1 cellular context compared by ENCODE assay signal in the genomic region with DNA sequence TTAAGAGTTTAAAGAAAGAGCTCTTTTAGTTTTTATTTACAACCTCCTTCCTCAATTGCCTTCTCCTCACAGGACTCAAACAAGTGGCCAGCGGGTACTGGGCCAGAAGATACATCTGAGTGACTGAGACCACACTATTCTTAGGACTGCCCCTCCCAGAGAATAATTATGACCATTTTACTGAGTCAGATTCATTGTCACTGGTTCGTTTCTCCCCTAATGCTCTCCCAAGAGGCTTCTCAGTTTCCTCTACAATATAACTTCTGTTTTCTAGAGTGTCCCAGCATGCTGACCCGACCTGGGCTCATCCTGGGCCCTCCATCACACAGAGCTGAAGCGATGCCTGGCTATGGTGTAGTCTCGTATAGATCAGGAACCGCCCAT.
TF ChIP-seq lines count a peak whose summit lies in the region.

No MANE protein-coding gene starts in this region.

TF ChIP-seq in H1, 55 proteins besides CTCF, POLR2A, EP300 and RAD21:
- TF ChIP-seq, protein P1, sequence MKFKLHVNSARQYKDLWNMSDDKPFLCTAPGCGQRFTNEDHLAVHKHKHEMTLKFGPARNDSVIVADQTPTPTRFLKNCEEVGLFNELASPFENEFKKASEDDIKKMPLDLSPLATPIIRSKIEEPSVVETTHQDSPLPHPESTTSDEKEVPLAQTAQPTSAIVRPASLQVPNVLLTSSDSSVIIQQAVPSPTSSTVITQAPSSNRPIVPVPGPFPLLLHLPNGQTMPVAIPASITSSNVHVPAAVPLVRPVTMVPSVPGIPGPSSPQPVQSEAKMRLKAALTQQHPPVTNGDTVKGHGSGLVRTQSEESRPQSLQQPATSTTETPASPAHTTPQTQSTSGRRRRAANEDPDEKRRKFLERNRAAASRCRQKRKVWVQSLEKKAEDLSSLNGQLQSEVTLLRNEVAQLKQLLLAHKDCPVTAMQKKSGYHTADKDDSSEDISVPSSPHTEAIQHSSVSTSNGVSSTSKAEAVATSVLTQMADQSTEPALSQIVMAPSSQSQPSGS (IDR thresholded peaks at IDR 0.05; ENCODE audit: low read length), result no peak
- TF ChIP-seq SP1 (IDR thresholded peaks at IDR 0.05; ENCODE audit: low read depth, low read length) (no peak), SP4 (IDR thresholded peaks at IDR 0.05; ENCODE audit: low read length) (no peak), SIN3A (conservative IDR thresholded peaks at IDR 0.05 in 1 of 2, IDR thresholded peaks at IDR 0.05 in 1 of 2; ENCODE audit: low read depth in 1 of 2, low read length in 2 of 2) (no peak), TBP (IDR thresholded peaks at IDR 0.05; ENCODE audit: low read depth, low read length) (no peak), BACH1 (IDR thresholded peaks at IDR 0.05; ENCODE audit: low read length) (no peak), MAFK (IDR thresholded peaks at IDR 0.05; ENCODE audit: low read depth, low read length) (no peak)
